Comparison of ENCODE assay signal across 19 cellular contexts in genomic region chr16:50933257-50933656, GRCh38.
"Had no signal": no experiment of that assay in that cellular context is flagged by ENCODE, and none has a peak within 500 bp of the region (broad histone marks: within the 10 kb centered on the region; RNA-seq: fewer than 3 reads in every experiment).

No MANE protein-coding gene starts in this region.

- H3K4me3 ChIP-seq: dorsolateral prefrontal cortex, heart right ventricle, prostate gland, spleen, stomach had no signal

- DNase-seq: cortex of kidney; dorsolateral prefrontal cortex; effector CD8-positive, alpha-beta T cell; heart right ventricle; hypothalamus; left cardiac atrium; mammary epithelial cell; naive thymus-derived CD4-positive, alpha-beta T cell; nephron progenitor cell; retina; spleen; stimulated activated CD4-positive, alpha-beta T cell treated with anti-CD3 and anti-CD28 coated beads, Interleukin-15, amount 100 ng/mL, for 24 hours; stimulated activated CD4-positive, alpha-beta T cell treated with anti-CD3 and anti-CD28 coated beads, Interleukin-2, amount 100 ng/mL, for 24 hours; stimulated activated CD4-positive, alpha-beta T cell treated with anti-CD3 and anti-CD28 coated beads, Interleukin-4, amount 100 ng/mL, for 4 hours; stimulated activated naive B cell treated with anti-CD40 and anti-IgM and Interleukin-4, amounts not matched to agents 10 μg/mL and 1 μg/mL and 100 μg/mL, for 72 hours; stomach; trophoblast cell had no signal

- ATAC-seq: esophagus mucosa; heart right ventricle; naive thymus-derived CD4-positive, alpha-beta T cell; stimulated activated naive B cell treated with anti-CD40 and anti-IgM and Interleukin-4, amounts not matched to agents 10 μg/mL and 1 μg/mL and 100 μg/mL, for 72 hours had no signal
